In genomic region chr6:155561262-155561970, GRCh38 we compare ENCODE assay signal across 1 cellular context.
TF ChIP-seq lines count a peak whose summit lies in the region.

No MANE protein-coding gene starts in this region.

TF ChIP-seq in IMR-90, 13 proteins besides CTCF, POLR2A, EP300 and RAD21 (continued from another document):
- TF ChIP-seq RCOR1 (IDR thresholded peaks at IDR 0.05; ENCODE audit: insufficient replicate concordance, low read length) (no peak), FOS (IDR thresholded peaks at IDR 0.05; ENCODE audit: low read depth, low read length) (no peak), BHLHE40 (IDR thresholded peaks at IDR 0.05; ENCODE audit: low read depth, low read length) (no peak), NFE2L2 (IDR thresholded peaks at IDR 0.05; ENCODE audit: low read depth, low read length) (no peak)
